ENCODE assay signal across 19 cellular contexts in genomic region chr12:11832100-11832499, GRCh38.
DNase-seq lines count a peak whose midpoint lies in the region; ATAC-seq, FAIRE-seq and TF ChIP-seq lines count a peak whose summit lies in the region.
"Had no signal": no experiment of that assay in that cellular context is flagged by ENCODE, and none has a peak within 500 bp of the region (broad histone marks: within the 10 kb centered on the region; RNA-seq: fewer than 3 reads in every experiment).

No MANE protein-coding gene starts in this region.

- no peak for ATAC-seq in T-helper 17 cell
- no peak for ATAC-seq in HG03520 (IDR thresholded peaks at IDR 0.05; ENCODE audit: unreplicated experiment)
- ATAC-seq: gastroesophageal sphincter had no signal

- no peaks in the 10 kb centered on the region for H3K36me3 Mint-ChIP-seq in T-helper 17 cell (ENCODE audit: low read depth)

- peak in 1 of 2 donors; percentile 10 for TF ChIP-seq RAD21 in liver (IDR thresholded peaks at IDR 0.05)

- no peaks in the 10 kb centered on the region for H3K27me3 ChIP-seq in liver (ENCODE audit: control insufficient read depth in 4 of 4, insufficient read depth in 4 of 4, low read length in 3 of 4)
- H3K27me3 ChIP-seq: BLaER1, gastroesophageal sphincter had no signal

- H3K27ac Mint-ChIP-seq in T-helper 17 cell, result peak overlapping the region; percentile 27
- H3K27ac Mint-ChIP-seq: nephron progenitor cell had no signal

- H3K4me1 ChIP-seq in liver (ENCODE audit: control insufficient read depth in 4 of 4, insufficient read depth in 4 of 4, low read length in 3 of 4), result peaks cover 3 to 31% (median 22%) of the 10 kb centered on the region in 4 donors

- peak; percentile 28 for DNase-seq in NCI-H146 (lab: John Stamatoyannopoulos, UW)
- DNase-seq in NCI-H146 treated with DMSO at 0.1 percent for 48 hours (lab: John Stamatoyannopoulos, UW; ENCODE audit: unreplicated experiment), result no peak
- DNase-seq in GM12892 (ENCODE audit: insufficient read length), result no peak
- DNase-seq in T-helper 17 cell, result no peak
- no peak for DNase-seq in substantia nigra (lab: John Stamatoyannopoulos, UW)
- no peak for DNase-seq in NCI-H2171 (lab: John Stamatoyannopoulos, UW)
- DNase-seq: DMS153, NCI-H2081 treated with DMSO at 0.1 percent for 48 hours, NCI-H82, nephron progenitor cell, RPMI8226, SW 1271 had no signal

- FAIRE-seq in GM12892 (lab: Jason Lieb, UNC), result peak; percentile 81
- FAIRE-seq: colon, H1 had no signal

- H3K9me3 ChIP-seq in T-helper 17 cell (ENCODE audit: control insufficient read depth, low read length, poor library complexity, severe bottlenecking), result no peaks in the 10 kb centered on the region
- H3K9me3 ChIP-seq in liver (ENCODE audit: control insufficient read depth in 4 of 4, low read length in 3 of 4), result no peaks in the 10 kb centered on the region
- H3K9me3 ChIP-seq: BLaER1, gastroesophageal sphincter had no signal

- no peaks in the 10 kb centered on the region for H3K27me3 Mint-ChIP-seq in T-helper 17 cell

- H3K36me3 ChIP-seq in liver (ENCODE audit: control insufficient read depth in 4 of 4, insufficient read depth in 3 of 4, low read depth in 1 of 4, low read length in 3 of 4), result peaks cover 0 to 2% (median 0%) of the 10 kb centered on the region in 4 donors
- H3K36me3 ChIP-seq: gastroesophageal sphincter had no signal

- H3K27ac ChIP-seq in liver (ENCODE audit: low read depth in 1 of 2, low read length in 2 of 2), result peak overlapping the region; percentile 37 to 47
- H3K27ac ChIP-seq in substantia nigra (ENCODE audit: low read depth, low read length, poor library complexity, severe bottlenecking), result no peak overlapping the region
- H3K27ac ChIP-seq: 22Rv1, BLaER1, gastroesophageal sphincter had no signal

- no peak overlapping the region for H3K9ac ChIP-seq in liver (ENCODE audit: low read depth in 1 of 2, low read length in 2 of 2)
- H3K9ac ChIP-seq: BLaER1 had no signal

- no peak overlapping the region for H3K4me3 Mint-ChIP-seq in T-helper 17 cell
- H3K4me3 Mint-ChIP-seq: nephron progenitor cell had no signal

- no peak for TF ChIP-seq POLR2A in GM12892 (IDR thresholded peaks at IDR 0.05; ENCODE audit: low read depth, low read length)

- peaks cover 36% of the 10 kb centered on the region for H3K4me1 Mint-ChIP-seq in T-helper 17 cell

- H3K4me3 ChIP-seq in liver (ENCODE audit: low read depth in 1 of 3, low read length in 3 of 3), result no peak overlapping the region
- H3K4me3 ChIP-seq: BLaER1, gastroesophageal sphincter had no signal

- 38% methylated on average over 4 of the region's 4 CpGs for WGBS in liver

- no peak for TF ChIP-seq CTCF in liver (IDR thresholded peaks at IDR 0.05; ENCODE audit: low read depth, low read length, missing input control)

TF ChIP-seq in liver, 16 proteins besides CTCF, POLR2A, EP300 and RAD21:
- TF ChIP-seq ATF3 (IDR thresholded peaks at IDR 0.05) (no peak), SP1 (IDR thresholded peaks at IDR 0.05) (no peak), NR2F2 (IDR thresholded peaks at IDR 0.05) (peak; percentile 28), RXRA (IDR thresholded peaks at IDR 0.05) (peak in 1 of 2 donors; percentile 59), JUND (IDR thresholded peaks at IDR 0.05) (no peak), GABPA (IDR thresholded peaks at IDR 0.05 in 1 of 2, conservative IDR thresholded peaks at IDR 0.05 in 1 of 2) (no peak), FOXA2 (IDR thresholded peaks at IDR 0.05) (no peak), ZBTB33 (IDR thresholded peaks at IDR 0.05) (no peak), HNF4A (conservative IDR thresholded peaks at IDR 0.05) (peak in 1 of 2 donors; percentile 36), YY1 (IDR thresholded peaks at IDR 0.05) (peak; percentile 18), TAF1 (conservative IDR thresholded peaks at IDR 0.05) (no peak), MAX (IDR thresholded peaks at IDR 0.05) (peak; percentile 50), EGR1 (IDR thresholded peaks at IDR 0.05; ENCODE audit: low read depth in 2 of 2) (no peak), REST (IDR thresholded peaks at IDR 0.05) (no peak), HNF4G (IDR thresholded peaks at IDR 0.05) (no peak)
